26 cellular contexts compared by ENCODE assay signal in genomic region chr6:146498309-146498708, GRCh38. TPM values are rescaled to one million over a fixed set of nuclear protein-coding genes. Genes with fewer than 3 reads are reported as not detected.
DNase-seq lines count a peak whose midpoint lies in the region; ATAC-seq and TF ChIP-seq lines count a peak whose summit lies in the region.
"Had no signal": no experiment of that assay in that cellular context is flagged by ENCODE, and none has a peak within 500 bp of the region (broad histone marks: within the 10 kb centered on the region; RNA-seq: fewer than 3 reads in every experiment).

No MANE protein-coding gene starts in this region.

- H3K27ac ChIP-seq in esophagus squamous epithelium = no peak overlapping the region
- H3K27ac ChIP-seq: 22Rv1, PC-9, SK-N-MC had no signal

- 66 to 70% methylated on average over 4 of the region's 4 CpGs for WGBS in esophagus squamous epithelium, 2 donors

- no peak for TF ChIP-seq POLR2A in esophagus squamous epithelium (IDR thresholded peaks at IDR 0.05)

- no peak overlapping the region for H3K9ac ChIP-seq in endocrine pancreas (ENCODE audit: control insufficient read depth, insufficient read depth, low read length)

- no peak for TF ChIP-seq CTCF in esophagus squamous epithelium (IDR thresholded peaks at IDR 0.05)

- H3K27me3 ChIP-seq in endocrine pancreas (ENCODE audit: control insufficient read depth, insufficient read depth, low read length) (no peaks in the 10 kb centered on the region), esophagus squamous epithelium (no peaks in the 10 kb centered on the region)

- peak overlapping the region; percentile 29 for H3K4me3 ChIP-seq in endocrine pancreas (ENCODE audit: control insufficient read depth, insufficient read depth, low read length)
- no peak overlapping the region for H3K4me3 ChIP-seq in esophagus squamous epithelium
- H3K4me3 ChIP-seq: GM23338, HAP-1, PC-9, SK-N-MC had no signal

- no peaks in the 10 kb centered on the region for H3K9me3 ChIP-seq in endocrine pancreas (ENCODE audit: control insufficient read depth, low read length)
- H3K9me3 ChIP-seq in esophagus squamous epithelium = no peaks in the 10 kb centered on the region
- H3K9me3 ChIP-seq: HAP-1 had no signal

- DNase-seq in DMS 273 (lab: John Stamatoyannopoulos, UW; ENCODE audit: unreplicated experiment) = peak; percentile 6
- no peak for DNase-seq in DMS 273 treated with DMSO at 0.1 percent for 48 hours (lab: John Stamatoyannopoulos, UW)
- peak; percentile 5 for DNase-seq in LHCN-M2 (ENCODE audit: low read depth)
- no peak for DNase-seq in NOMO-1 treated with dmso at 0.1 percent for 144 hours (lab: John Stamatoyannopoulos, UW; ENCODE audit: unreplicated experiment)
- DNase-seq in esophagus squamous epithelium (lab: John Stamatoyannopoulos, UW) = no peak
- no peak for DNase-seq in activated effector memory CD4-positive, alpha-beta T cell treated with anti-CD3 and anti-CD28 coated beads, Interleukin-2, amount 50 U/mL, for 16 hours
- DNase-seq: C1 segment of cervical spinal cord; CD8-positive, alpha-beta T cell; GF-D8; Kasumi-1; MM.1S; NCI-H1048; NCI-H1436; NCI-H187 treated with DMSO at 0.1 percent for 48 hours; NCI-H2171; NCI-H345; NCI-H524; PC-9; RPMI8226; SHP77 had no signal

- ATAC-seq in GM18520 (IDR thresholded peaks at IDR 0.05; ENCODE audit: unreplicated experiment) = peak; percentile 45
- ATAC-seq: CD8-positive, alpha-beta T cell; GM23338 had no signal

- no peaks in the 10 kb centered on the region for H3K36me3 ChIP-seq in endocrine pancreas (ENCODE audit: control insufficient read depth, insufficient read depth, low read length)
- no peaks in the 10 kb centered on the region for H3K36me3 ChIP-seq in esophagus squamous epithelium
- H3K36me3 ChIP-seq: HAP-1 had no signal

- H3K4me1 ChIP-seq in endocrine pancreas (ENCODE audit: control insufficient read depth, insufficient read depth, low read length) (peaks cover 4% of the 10 kb centered on the region), esophagus squamous epithelium (no peaks in the 10 kb centered on the region)
- H3K4me1 ChIP-seq: HAP-1 had no signal

- intact Hi-C loops in esophagus squamous epithelium (cut with DNase I) = no loop called here

RNA-seq across cellular contexts. Expression of gene RAB32, which starts 45.3 kb away (rescaled TPM):
- total RNA-seq in LHCN-M2 (2014; rRNA removed) = 61.7 and 72.4 TPM in 2 replicates
- 84.9 TPM for polyA plus RNA-seq in LHCN-M2 (2012)
- 10 to 100 TPM in 1 of 4 donors, 1 to 10 TPM in 2, under 1 TPM in 1; 0.34 to 18.3 (median 5.5) TPM for total RNA-seq in esophagus squamous epithelium
- total RNA-seq: CD8-positive, alpha-beta T cell had no signal

Comparison
In these comparisons a context has a peak if more than half of its experiments do, and no peak if none do; other contexts are left out.
1. DNase-seq: peak in DMS 273 (single experiment) and LHCN-M2 (single experiment); none in DMS 273 treated with DMSO at 0.1 percent for 48 hours (single experiment), NOMO-1 treated with dmso at 0.1 percent for 144 hours (single experiment), esophagus squamous epithelium (single experiment) and activated effector memory CD4-positive, alpha-beta T cell treated with anti-CD3 and anti-CD28 coated beads, Interleukin-2, amount 50 U/mL, for 16 hours (single experiment).